In the genomic region with DNA sequence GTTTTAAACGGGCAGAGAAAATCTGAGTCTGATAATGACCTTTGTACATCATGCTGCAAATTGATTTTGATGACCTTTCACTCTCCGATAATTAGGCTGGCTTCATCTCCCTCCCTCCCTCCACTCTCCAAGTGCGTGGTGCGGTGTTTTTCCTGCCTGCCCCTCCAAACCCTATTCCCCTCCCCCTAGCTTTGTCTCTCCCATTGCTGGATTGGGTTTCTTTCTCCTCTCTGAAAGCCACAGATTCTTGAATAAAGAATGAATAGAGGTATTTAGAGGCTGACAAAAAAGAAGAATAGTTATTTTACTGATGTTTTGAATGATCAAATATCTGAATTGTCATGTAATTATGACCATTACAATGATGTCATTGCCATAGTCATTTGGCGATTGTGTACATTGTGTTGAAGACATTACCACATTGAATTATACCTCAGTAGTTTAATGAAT, we compare ENCODE assay signal across 12 cellular contexts.
DNase-seq lines count a peak whose midpoint lies in the region; ATAC-seq, FAIRE-seq and TF ChIP-seq lines count a peak whose summit lies in the region.
"Had no signal": no experiment of that assay in that cellular context is flagged by ENCODE, and none has a peak within 500 bp of the region (broad histone marks: within the 10 kb centered on the region; RNA-seq: fewer than 3 reads in every experiment).

No MANE protein-coding gene starts in this region.

- 0 out of 2 replicates have a peak overlapping the region, but pooled peaks have one; percentile 42 for H2BK5ac ChIP-seq in H1 (ENCODE audit: low read depth, low read length)

- no peaks in the 10 kb centered on the region for H3K4me1 Mint-ChIP-seq in activated T-helper 17 cell treated with anti-CD3 and anti-CD28 coated beads, Interleukin-2, amount 50 U/mL, for 72 hours
- H3K4me1 Mint-ChIP-seq: CD4-positive, alpha-beta memory T cell had no signal

- WGBS in H1 (ENCODE audit: extremely low coverage in 1 of 2, insufficient coverage in 1 of 2, insufficient read length in 1 of 2, insufficient replicate concordance in 2 of 2, low coverage in 1 of 2, low lambda C conversion rate in 2 of 2, missing lambda C conversion rate in 1 of 2), 2 experiments = 21% methylated on average over 5 of the region's 5 CpGs; no CpG with 5 or more reads in 1 of the 2 experiments

- peak overlapping the region; percentile 86 for H4K5ac ChIP-seq in H1 (ENCODE audit: insufficient read length, low read depth, low read length)

- H3K4me3 ChIP-seq in HEK293 (ENCODE audit: low read depth, low read length) (no peak overlapping the region), H1 (ENCODE audit: extremely low read depth in 1 of 4, insufficient read depth in 2 of 4, low read depth in 3 of 4, low read length in 4 of 4) (peak overlapping the region in 1 of 4 experiments; percentile 37; a peak in 2 of 8 replicates), parathyroid adenoma (ENCODE audit: low read depth, low read length) (no peak overlapping the region)
- H3K4me3 ChIP-seq: testis had no signal

- H3K36me3 ChIP-seq in HEK293 (ENCODE audit: control insufficient read depth in 2 of 2, insufficient read depth in 1 of 2, low read length in 2 of 2) (no peaks in the 10 kb centered on the region), H1 (ENCODE audit: control insufficient read depth in 2 of 4, insufficient read depth in 4 of 4, low read length in 3 of 4) (peaks cover 0 to 3% (median under 1%) of the 10 kb centered on the region in 4 experiments; a peak in 2 of 8 replicates), parathyroid adenoma (ENCODE audit: control insufficient read depth, insufficient read depth, low read length) (no peaks in the 10 kb centered on the region)

- H3K79me1 ChIP-seq in H1 (ENCODE audit: low read depth, low read length) = no peaks in the 10 kb centered on the region

- peak; percentile 76 for FAIRE-seq in H1 (lab: Jason Lieb, UNC)

- no peaks in the 10 kb centered on the region for H4K20me1 ChIP-seq in H1 (replicated peaks in 1 of 2; ENCODE audit: control insufficient read depth in 1 of 2, insufficient read depth in 2 of 2, low read length in 2 of 2)

- ATAC-seq in activated T-helper 17 cell treated with anti-CD3 and anti-CD28 coated beads, Interleukin-2, amount 50 U/mL, for 72 hours (replicated peaks) = no peak

- H3K9me3 Mint-ChIP-seq in activated T-helper 17 cell treated with anti-CD3 and anti-CD28 coated beads, Interleukin-2, amount 50 U/mL, for 72 hours = peaks cover 18% of the 10 kb centered on the region

- H4K8ac ChIP-seq in H1 (ENCODE audit: extremely low read depth, insufficient read depth, low read length) = no peak overlapping the region

- H2AFZ ChIP-seq in H1 (ENCODE audit: low read length) = 0 out of 2 replicates have a peak overlapping the region, but pooled peaks have one; percentile 11
- peak overlapping the region; percentile 47 for H2AFZ ChIP-seq in parathyroid adenoma

- no peak for TF ChIP-seq POLR2A in H1 (IDR thresholded peaks at IDR 0.05; ENCODE audit: control extremely low read depth in 1 of 2, low read depth in 2 of 2, low read length in 2 of 2)

- H3K9ac ChIP-seq in H1 (replicated peaks in 1 of 4; ENCODE audit: extremely low read depth in 1 of 4, low read depth in 3 of 4, low read length in 3 of 4) (no peak overlapping the region), parathyroid adenoma (no peak overlapping the region)

- POLR2A ChIA-PET in HEK293 (lab: Yijun Ruan, JAX) (interaction anchor here (0.6 kb wide), 1 partner anchor 36 kb away, joined by 3 read pairs; no protein-coding TSS in a partner anchor), H1 (lab: Charles Lee; ENCODE audit: partially characterized antibody) (interaction anchor here (0.7 kb wide), 1 partner anchor 31 kb away, joined by 3 read pairs; no protein-coding TSS in a partner anchor)

- TF ChIP-seq CTCF in HEK293 (tag by site-specific recombination; IDR thresholded peaks at IDR 0.05) (no peak), H1 (IDR thresholded peaks at IDR 0.05; ENCODE audit: control extremely low read depth in 1 of 3, insufficient read depth in 1 of 3, low read depth in 1 of 3, low read length in 3 of 3) (no peak), parathyroid adenoma (IDR thresholded peaks at IDR 0.05) (no peak)

- H3K9me3 ChIP-seq in HEK293 (ENCODE audit: control insufficient read depth, insufficient read depth, low read depth, low read length) (no peaks in the 10 kb centered on the region; the same call in 1 of the 2 replicates), H1 (ENCODE audit: insufficient read depth in 2 of 2, low read depth in 1 of 2, low read length in 1 of 2) (peaks cover 11 to 17% of the 10 kb centered on the region in 2 experiments), parathyroid adenoma (ENCODE audit: control insufficient read depth, low read length) (no peaks in the 10 kb centered on the region)
- H3K9me3 ChIP-seq: testis had no signal

- H3K27ac ChIP-seq in HEK293 (ENCODE audit: extremely low read depth, low read depth, low read length) = peak overlapping the region; percentile 55
- H3K27ac ChIP-seq in H1 (ENCODE audit: low read depth, low read length) = no peak overlapping the region
- H3K27ac ChIP-seq in parathyroid adenoma = peak overlapping the region; percentile 2
- H3K27ac ChIP-seq: testis had no signal

- H2BK15ac ChIP-seq in H1 (ENCODE audit: low read length) = no peak overlapping the region

- H3K27me3 ChIP-seq in H1 (replicated peaks in 1 of 4; ENCODE audit: control insufficient read depth in 3 of 4, extremely low read depth in 1 of 4, insufficient read depth in 3 of 4, low read length in 3 of 4) (no peaks in the 10 kb centered on the region), parathyroid adenoma (ENCODE audit: control insufficient read depth, insufficient read depth, low read length) (no peaks in the 10 kb centered on the region)
- H3K27me3 ChIP-seq: testis had no signal

- no peak overlapping the region; the same call in 1 of the 2 replicates for H3K18ac ChIP-seq in H1 (ENCODE audit: extremely low read depth, low read length)

- DNase-seq in NCI-H2171 (lab: John Stamatoyannopoulos, UW) = peak; percentile 66
- DNase-seq in H1 (ENCODE audit: low read depth in 1 of 2, low spot score in 2 of 2) = peak in 1 of 2 experiments; percentile 41
- DNase-seq in activated CD4-positive, CD25-positive, alpha-beta regulatory T cell (lab: John Stamatoyannopoulos, UW) = no peak
- DNase-seq in NCI-H128 (lab: John Stamatoyannopoulos, UW; ENCODE audit: unreplicated experiment) = no peak
- DNase-seq: activated CD4-positive, alpha-beta T cell treated with anti-CD3 and anti-CD28 coated beads for 1 hour; activated T-cell treated with anti-CD3 and anti-CD28 coated beads, Interleukin-2, amount 50 U/mL, for 48 hours; amygdala; CD4-positive, alpha-beta memory T cell; testis had no signal

- H2BK120ac ChIP-seq in H1 (replicated peaks; ENCODE audit: low read depth, low read length) = peak overlapping the region; percentile 87

- no peak overlapping the region for H2BK12ac ChIP-seq in H1 (ENCODE audit: low read depth, low read length)

- H3K36me3 Mint-ChIP-seq in activated T-helper 17 cell treated with anti-CD3 and anti-CD28 coated beads, Interleukin-2, amount 50 U/mL, for 72 hours (ENCODE audit: low read depth) = no peaks in the 10 kb centered on the region

- H3K4me2 ChIP-seq in H1 (ENCODE audit: insufficient read depth in 1 of 2, low read depth in 2 of 2, low read length in 2 of 2) (peak overlapping the region; percentile 28 to 53), parathyroid adenoma (ENCODE audit: low read length) (no peak overlapping the region)

- CTCF ChIA-PET in HEK293 (lab: Yijun Ruan, JAX) (interaction anchor here (0.6 to 1.0 kb wide), 2 partner anchors 57 to 91 kb away, joined by 3 to 6 read pairs; no protein-coding TSS in a partner anchor), H1 (lab: Charles Lee; ENCODE audit: partially characterized antibody) (no interaction called here)

- no peak overlapping the region for H3K14ac ChIP-seq in H1 (ENCODE audit: insufficient read length)

- H3K27ac Mint-ChIP-seq in activated T-helper 17 cell treated with anti-CD3 and anti-CD28 coated beads, Interleukin-2, amount 50 U/mL, for 72 hours = no peak overlapping the region
- H3K27ac Mint-ChIP-seq: CD4-positive, alpha-beta memory T cell had no signal

- no peak overlapping the region for H3K4me3 Mint-ChIP-seq in activated T-helper 17 cell treated with anti-CD3 and anti-CD28 coated beads, Interleukin-2, amount 50 U/mL, for 72 hours
- H3K4me3 Mint-ChIP-seq: CD4-positive, alpha-beta memory T cell had no signal

- no peak overlapping the region for H2AK5ac ChIP-seq in H1 (ENCODE audit: low read depth, low read length)

- H3K4me1 ChIP-seq in HEK293 (ENCODE audit: control insufficient read depth, insufficient read depth, low read length) (peaks cover 17% of the 10 kb centered on the region), H1 (replicated peaks in 1 of 4; ENCODE audit: control insufficient read depth in 3 of 4, insufficient read depth in 4 of 4, low read length in 3 of 4) (peaks cover 0 to 3% (median 1%) of the 10 kb centered on the region in 4 experiments; a peak in 4 of 7 replicates), parathyroid adenoma (no peaks in the 10 kb centered on the region)
- H3K4me1 ChIP-seq: testis had no signal

- no peak overlapping the region for H3K4ac ChIP-seq in H1 (replicated peaks; ENCODE audit: insufficient read length, low read depth, low read length)

- H3K23me2 ChIP-seq in H1 (ENCODE audit: low read depth, low read length) = no peaks in the 10 kb centered on the region

- no peak overlapping the region for H3K56ac ChIP-seq in H1 (replicated peaks; ENCODE audit: insufficient read length, low read depth, low read length)

- peak in 1 of 2 experiments; percentile 2; a peak in 1 of 4 replicates for TF ChIP-seq RAD21 in H1 (IDR thresholded peaks at IDR 0.05 in 1 of 2, conservative IDR thresholded peaks at IDR 0.05 in 1 of 2; ENCODE audit: low read depth in 2 of 2, low read length in 2 of 2)

- no peaks in the 10 kb centered on the region for H3K27me3 Mint-ChIP-seq in activated T-helper 17 cell treated with anti-CD3 and anti-CD28 coated beads, Interleukin-2, amount 50 U/mL, for 72 hours
- H3K27me3 Mint-ChIP-seq: CD4-positive, alpha-beta memory T cell had no signal

- H2BK20ac ChIP-seq in H1 (ENCODE audit: low read length) = no peak overlapping the region

- H3K23ac ChIP-seq in H1 (ENCODE audit: insufficient read length) = no peak overlapping the region

- no peak for TF ChIP-seq EP300 in H1 (IDR thresholded peaks at IDR 0.05; ENCODE audit: borderline replicate concordance in 1 of 2, low read depth in 2 of 2, low read length in 2 of 2)

- no peak overlapping the region for H4K91ac ChIP-seq in H1 (replicated peaks; ENCODE audit: insufficient read length, low read length)

- no peaks in the 10 kb centered on the region for H3K79me2 ChIP-seq in H1 (ENCODE audit: control insufficient read depth in 1 of 2, insufficient read depth in 2 of 2, low read length in 2 of 2)
- no peaks in the 10 kb centered on the region for H3K79me2 ChIP-seq in parathyroid adenoma

TF ChIP-seq in HEK293, 187 proteins besides CTCF, POLR2A, EP300 and RAD21 (continues in another document):
- TF ChIP-seq ZFP69B (tag by site-specific recombination; IDR thresholded peaks at IDR 0.05) = peak; percentile 34; the same call in 1 of the 2 replicates

TF ChIP-seq in H1, 55 proteins besides CTCF, POLR2A, EP300 and RAD21 (continues in another document):
- no peak for TF ChIP-seq RXRA (IDR thresholded peaks at IDR 0.05; ENCODE audit: insufficient read depth, low read depth, low read length)
